In the genomic region with DNA sequence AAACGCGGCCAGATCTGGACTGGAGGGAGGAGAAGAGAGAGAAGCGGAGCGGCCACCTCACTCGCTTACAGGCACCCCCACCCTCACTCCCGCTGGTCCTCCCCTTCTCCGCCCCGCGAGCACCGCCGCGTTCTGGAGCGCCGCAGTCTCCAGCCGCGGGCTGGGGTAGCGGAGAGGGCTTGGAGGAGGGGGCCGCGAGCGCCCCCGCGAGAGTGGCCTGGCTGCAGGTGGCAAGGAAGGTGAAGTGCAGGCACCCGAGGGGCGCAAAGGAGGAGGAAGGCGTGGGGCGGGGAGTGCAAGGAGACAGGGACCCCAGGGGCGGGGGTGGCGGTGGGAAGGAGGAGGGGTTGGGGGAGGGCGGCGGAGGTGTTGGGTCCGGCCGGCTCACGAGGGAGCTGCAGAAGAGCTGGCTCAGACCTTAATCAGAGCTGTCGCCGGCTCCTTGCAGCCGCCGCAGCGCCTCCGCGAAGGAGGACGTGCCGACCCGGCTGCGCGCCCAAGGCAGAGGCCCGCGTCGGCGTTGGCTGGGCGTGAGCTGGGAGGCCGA, we compare ENCODE assay signal across 11 cellular contexts. TPM values are rescaled to one million over a fixed set of nuclear protein-coding genes. Genes with fewer than 3 reads are reported as not detected.
DNase-seq lines count a peak whose midpoint lies in the region; ATAC-seq and TF ChIP-seq lines count a peak whose summit lies in the region.
"Had no signal": no experiment of that assay in that cellular context is flagged by ENCODE, and none has a peak within 500 bp of the region (broad histone marks: within the 10 kb centered on the region; RNA-seq: fewer than 3 reads in every experiment).

A gene with protein sequence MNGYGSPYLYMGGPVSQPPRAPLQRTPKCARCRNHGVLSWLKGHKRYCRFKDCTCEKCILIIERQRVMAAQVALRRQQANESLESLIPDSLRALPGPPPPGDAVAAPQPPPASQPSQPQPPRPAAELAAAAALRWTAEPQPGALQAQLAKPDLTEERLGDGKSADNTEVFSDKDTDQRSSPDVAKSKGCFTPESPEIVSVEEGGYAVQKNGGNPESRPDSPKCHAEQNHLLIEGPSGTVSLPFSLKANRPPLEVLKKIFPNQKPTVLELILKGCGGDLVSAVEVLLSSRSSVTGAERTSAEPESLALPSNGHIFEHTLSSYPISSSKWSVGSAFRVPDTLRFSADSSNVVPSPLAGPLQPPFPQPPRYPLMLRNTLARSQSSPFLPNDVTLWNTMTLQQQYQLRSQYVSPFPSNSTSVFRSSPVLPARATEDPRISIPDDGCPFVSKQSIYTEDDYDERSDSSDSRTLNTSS (plus strand): TSS at position 398 of the 547 bp plus-strand sequence. CDS start 347 bp downstream, outside the sequence.

- no peak for TF ChIP-seq POLR2A in spleen (IDR thresholded peaks at IDR 0.05)

- no peak for DNase-seq in NCI-H2107 (lab: John Stamatoyannopoulos, UW)
- no peak for DNase-seq in activated gamma-delta T cell treated with Interleukin-2 at 50 U/mL for 16 hours
- no peak for DNase-seq in spleen

- H3K9ac ChIP-seq in ES-I3 (ENCODE audit: low read depth, low read length): peak within 1 kb of the TSS; percentile 45; the same call in 1 of the 2 replicates

- H3K27ac Mint-ChIP-seq in IgD-negative memory B cell (peak within 1 kb of the TSS; percentile 47 to 80 (median 80)), brain (peak within 1 kb of the TSS; percentile 13 to 92 (median 88)), nephron (peak within 1 kb of the TSS in 1 of 3 experiments; percentile 11)

- H3K4me3 Mint-ChIP-seq in IgD-negative memory B cell: peak within 1 kb of the TSS in 3 of 4 donors; percentile 17 to 80 (median 75)
- H3K4me3 Mint-ChIP-seq in brain: peak within 1 kb of the TSS; percentile 82 to 88 (median 84)
- peak within 1 kb of the TSS; percentile 73 to 77 (median 76) for H3K4me3 Mint-ChIP-seq in nephron
- H3K4me3 Mint-ChIP-seq: central memory CD8-positive, alpha-beta T cell had no signal

- ATAC-seq in HG03460 (IDR thresholded peaks at IDR 0.05; ENCODE audit: unreplicated experiment): no peak
- ATAC-seq: HCT116 had no signal

- H3K9me3 Mint-ChIP-seq in IgD-negative memory B cell (peaks cover 0 to 8% (median 0%) of the 10 kb centered on the region in 3 donors), brain (peaks cover 0 to 12% (median 5%) of the 10 kb centered on the region in 5 experiments), nephron (peaks cover 3% of the 10 kb centered on the region)
- H3K9me3 Mint-ChIP-seq: central memory CD8-positive, alpha-beta T cell had no signal

- H3K27me3 Mint-ChIP-seq in IgD-negative memory B cell (peaks cover 65% of the 10 kb centered on the region), brain (peaks cover 96% of the 10 kb centered on the region), nephron (ENCODE audit: low read depth) (peaks cover 96% of the 10 kb centered on the region)

- WGBS in spleen, 5 donors: 4 to 6% (median 4%) methylated on average over 38 to 51 of the region's 51 CpGs

- H3K4me1 Mint-ChIP-seq in IgD-negative memory B cell (peaks cover 4 to 20% (median 7%) of the 10 kb centered on the region in 3 donors), brain (peaks cover 27% of the 10 kb centered on the region), nephron (peaks cover 25% of the 10 kb centered on the region)

- H3K27me3 ChIP-seq in spleen (replicated peaks in 1 of 7): peaks cover 10 to 100% (median 96%) of the 10 kb centered on the region in 7 donors

- H3K4me3 ChIP-seq in spleen: peak within 1 kb of the TSS in 1 of 8 donors; percentile 45

- H3K36me3 ChIP-seq in ES-I3 (ENCODE audit: insufficient read depth, low read length): no peaks in the 10 kb centered on the region
- no peaks in the 10 kb centered on the region for H3K36me3 ChIP-seq in spleen

- TF ChIP-seq CTCF in brain (conservative IDR thresholded peaks at IDR 0.05) (no peak), nephron (IDR thresholded peaks at IDR 0.05; ENCODE audit: unreplicated experiment in 3 of 3) (no peak), spleen (IDR thresholded peaks at IDR 0.05 in 8 of 11, conservative IDR thresholded peaks at IDR 0.05 in 3 of 11) (no peak)

- H3K9me3 ChIP-seq in ES-I3 (ENCODE audit: control insufficient read depth, insufficient read depth, low read length) (no peaks in the 10 kb centered on the region), spleen (peaks cover 0 to 5% (median 0%) of the 10 kb centered on the region in 8 donors)

- no peaks in the 10 kb centered on the region for H3K36me3 Mint-ChIP-seq in IgD-negative memory B cell
- H3K36me3 Mint-ChIP-seq in brain: no peaks in the 10 kb centered on the region
- H3K36me3 Mint-ChIP-seq in nephron (ENCODE audit: low read depth): no peaks in the 10 kb centered on the region

- peaks cover 3% of the 10 kb centered on the region; the same call in 1 of the 2 replicates for H3K4me1 ChIP-seq in ES-I3 (ENCODE audit: insufficient read depth, low read length)
- H3K4me1 ChIP-seq in spleen: peaks cover 19 to 47% (median 31%) of the 10 kb centered on the region in 6 donors

- H3K27ac ChIP-seq in spleen: no peak within 1 kb of the TSS

- intact Hi-C loops in spleen (cut with DNase I; ENCODE audit: low total_unique reads): no loop called here

RNA-seq across cellular contexts. Expression of the gene that starts here (rescaled TPM):
- not detected for polyA plus RNA-seq in IgD-negative memory B cell
- polyA plus RNA-seq in brain (ENCODE audit: insufficient read depth, low read depth, low replicate concordance): 0.29 TPM
- total RNA-seq in spleen: not detected
- not detected for polyA plus RNA-seq in spleen
- total RNA-seq: lung microvascular endothelial cell had no signal
